ENCODE assay signal across 8 cellular contexts in the genomic region with DNA sequence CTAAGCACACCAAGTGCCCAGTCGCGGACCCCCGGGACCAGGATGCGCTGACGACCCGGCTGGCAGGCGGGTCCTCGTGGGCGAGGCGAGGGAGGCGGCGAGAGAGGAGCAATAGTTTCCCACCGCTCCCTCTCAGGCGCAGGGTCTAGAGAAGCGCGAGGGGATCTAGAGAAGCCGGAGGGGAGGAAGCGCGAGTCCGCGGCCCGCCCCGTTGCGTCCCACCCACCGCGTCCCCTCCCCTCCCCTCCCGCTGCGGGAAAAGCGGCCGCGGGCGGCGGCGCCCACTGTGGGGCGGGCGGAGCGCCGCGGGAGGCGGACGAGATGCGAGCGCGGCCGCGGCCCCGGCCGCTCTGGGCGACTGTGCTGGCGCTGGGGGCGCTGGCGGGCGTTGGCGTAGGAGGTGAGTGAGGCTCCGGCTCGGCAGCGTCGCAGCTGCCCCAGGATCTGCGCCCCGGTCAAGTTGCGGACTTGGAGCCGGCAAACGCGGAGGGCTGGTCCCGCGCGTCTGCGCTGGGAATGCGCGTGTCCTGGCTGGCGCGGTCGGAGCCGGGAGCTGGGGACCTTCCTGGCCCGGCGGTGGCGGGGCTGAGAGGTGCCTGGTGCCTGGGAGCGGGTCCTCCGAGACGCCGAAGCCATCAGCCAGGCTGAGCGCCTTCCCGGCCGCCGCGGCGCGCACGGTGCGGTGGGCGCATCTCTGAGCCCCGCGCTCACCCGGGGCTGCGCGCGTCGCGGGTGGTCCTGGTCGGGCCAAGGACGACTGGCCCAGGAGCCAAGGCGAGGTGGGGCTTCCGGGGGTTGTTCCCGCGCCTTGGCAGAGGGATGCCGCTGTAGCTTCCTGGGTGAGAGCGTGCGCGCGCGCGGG. TPM values are rescaled to one million over a fixed set of nuclear protein-coding genes. Genes with fewer than 3 reads are reported as not detected.
DNase-seq lines count a peak whose midpoint lies in the region; ATAC-seq and TF ChIP-seq lines count a peak whose summit lies in the region.

Gene ITGB3 (plus strand): TSS at position 287 of the 862 bp plus-strand sequence. CDS start 35 bp downstream, at position 322.

- no peak within 1 kb of the TSS for H3K27ac Mint-ChIP-seq in Calu3 (ENCODE audit: unreplicated experiment)
- H3K27ac Mint-ChIP-seq in activated naive CD4-positive, alpha-beta T cell treated with anti-CD3 and anti-CD28 coated beads, Interleukin-2, amount 50 U/mL, for 24 hours, result no peak within 1 kb of the TSS

- peak within 1 kb of the TSS; percentile 71 for H2BK20ac ChIP-seq in IMR-90 (ENCODE audit: low read depth, low read length)

- H2BK120ac ChIP-seq in IMR-90 (ENCODE audit: low read depth, low read length), result peak within 1 kb of the TSS; percentile 88

- POLR2A ChIA-PET in IMR-90 (lab: Charles Lee; ENCODE audit: unreplicated experiment), result no interaction called here

- BruUV-seq in Calu3 (replicated peaks; lab: Mats Ljungman, UMichigan), result no TSS peak
- BruUV-seq in IMR-90 (replicated peaks; lab: Mats Ljungman, UMichigan), result no TSS peak

- peaks cover 15% of the 10 kb centered on the region for H3K36me3 Mint-ChIP-seq in Calu3 (ENCODE audit: insufficient read depth, unreplicated experiment)
- H3K36me3 Mint-ChIP-seq in activated naive CD4-positive, alpha-beta T cell treated with anti-CD3 and anti-CD28 coated beads, Interleukin-2, amount 50 U/mL, for 24 hours, result no peaks in the 10 kb centered on the region

- peak; percentile 83 for ATAC-seq in GM21381 (IDR thresholded peaks at IDR 0.05; ENCODE audit: unreplicated experiment)
- ATAC-seq in IMR-90 (ENCODE audit: low read depth), result peak; percentile 91
- peak; percentile 96 for ATAC-seq in SK-N-SH treated with all-trans-retinoic acid at 6 μM for 48 hours
- peak; percentile 93 for ATAC-seq in upper lobe of right lung

- peak within 1 kb of the TSS; percentile 44 to 76; a peak in 2 of 4 replicates for H4K8ac ChIP-seq in IMR-90 (ENCODE audit: low read depth in 2 of 2, low read length in 2 of 2)

- in situ Hi-C loops in IMR-90 (cut with MboI; ENCODE audit: low sequenced_read_pairs), result no loop called here

- DNase-seq in Calu3 (peak; percentile 92), IMR-90 (peak; percentile 67), cardiac septum (ENCODE audit: low spot score) (peak; percentile 87), posterior vena cava (ENCODE audit: low spot score) (peak; percentile 93), upper lobe of right lung (peak; percentile 86)

- no peaks in the 10 kb centered on the region; the same call in 1 of the 2 replicates for H3K27me3 ChIP-seq in IMR-90 (ENCODE audit: control insufficient read depth, insufficient read depth, low read length)
- peaks cover 12% of the 10 kb centered on the region for H3K27me3 ChIP-seq in upper lobe of right lung

- peak within 1 kb of the TSS; percentile 76 for H3K4ac ChIP-seq in IMR-90 (ENCODE audit: low read depth, low read length)

- H3K9me3 ChIP-seq in IMR-90 (ENCODE audit: control insufficient read depth, insufficient read depth, low read length) (no peaks in the 10 kb centered on the region), upper lobe of right lung (no peaks in the 10 kb centered on the region)

- peak within 1 kb of the TSS; percentile 63 for H3K18ac ChIP-seq in IMR-90 (ENCODE audit: low read depth, low read length)

- dilution Hi-C loops in IMR-90 (cut with HindIII; ENCODE audit: low sequenced_read_pairs, unreplicated experiment), result no loop called here

- peak within 1 kb of the TSS; percentile 89 for H3K27ac ChIP-seq in IMR-90 (ENCODE audit: insufficient read depth, low read length)
- no peak within 1 kb of the TSS for H3K27ac ChIP-seq in upper lobe of right lung

- H3K9me3 Mint-ChIP-seq in Calu3 (ENCODE audit: low read depth, unreplicated experiment), result no peaks in the 10 kb centered on the region
- H3K9me3 Mint-ChIP-seq in activated naive CD4-positive, alpha-beta T cell treated with anti-CD3 and anti-CD28 coated beads, Interleukin-2, amount 50 U/mL, for 24 hours, result no peaks in the 10 kb centered on the region

- peak within 1 kb of the TSS; percentile 83 for H3K14ac ChIP-seq in IMR-90 (replicated peaks; ENCODE audit: low read depth, low read length)

- H2BK15ac ChIP-seq in IMR-90 (ENCODE audit: low read depth, low read length), result peak within 1 kb of the TSS; percentile 23; the same call in 2 of the 3 replicates

- H2AFZ ChIP-seq in IMR-90 (replicated peaks; ENCODE audit: low read length, poor library complexity), result peak within 1 kb of the TSS; percentile 95

- peak within 1 kb of the TSS; percentile 16; the same call in 1 of the 2 replicates for H3K56ac ChIP-seq in IMR-90 (ENCODE audit: extremely low read depth, insufficient read depth, low read length)

- intact Hi-C loops in Calu3 (cut with micrococcal nuclease; ENCODE audit: unreplicated experiment), result no loop called here
- intact Hi-C loops in IMR-90 (cut with micrococcal nuclease), result no loop called here
- intact Hi-C loops in cardiac septum (cut with DNase I), result no loop called here
- intact Hi-C loops in posterior vena cava (cut with DNase I), result loop anchor here in 1 of 2 donors (2.0 kb wide), 1 partner anchor 61 kb away; no protein-coding TSS in a partner anchor
- intact Hi-C loops in upper lobe of right lung (cut with DNase I), result no loop called here

- H3K36me3 ChIP-seq in IMR-90 (ENCODE audit: control insufficient read depth, insufficient read depth, low read length) (peaks cover 2% of the 10 kb centered on the region; the same call in 1 of the 2 replicates), upper lobe of right lung (no peaks in the 10 kb centered on the region)

- TF ChIP-seq RAD21 in IMR-90 (IDR thresholded peaks at IDR 0.05; ENCODE audit: low read length), result peak; percentile 36

- peaks cover 4% of the 10 kb centered on the region for H3K9me1 ChIP-seq in IMR-90 (ENCODE audit: insufficient read depth, low read length)

- H3K79me1 ChIP-seq in IMR-90 (ENCODE audit: low read depth in 1 of 2, low read length in 2 of 2), result peaks cover 6 to 41% of the 10 kb centered on the region in 2 experiments; a peak in 3 of 4 replicates

- H3K4me3 Mint-ChIP-seq in Calu3 (ENCODE audit: low read depth, unreplicated experiment), result peak within 1 kb of the TSS; percentile 83
- peak within 1 kb of the TSS; percentile 91 for H3K4me3 Mint-ChIP-seq in activated naive CD4-positive, alpha-beta T cell treated with anti-CD3 and anti-CD28 coated beads, Interleukin-2, amount 50 U/mL, for 24 hours

- H4K20me1 ChIP-seq in IMR-90 (ENCODE audit: insufficient read depth, low read length), result no peaks in the 10 kb centered on the region

- H3K4me2 ChIP-seq in IMR-90 (ENCODE audit: low read depth, low read length), result peak within 1 kb of the TSS; percentile 93

- peak within 1 kb of the TSS; percentile 67 for H2AK9ac ChIP-seq in IMR-90 (replicated peaks; ENCODE audit: low read depth, low read length, poor library complexity)

- peaks cover 31% of the 10 kb centered on the region for H3K4me1 Mint-ChIP-seq in Calu3 (ENCODE audit: low read depth, unreplicated experiment)
- peaks cover 9% of the 10 kb centered on the region for H3K4me1 Mint-ChIP-seq in activated naive CD4-positive, alpha-beta T cell treated with anti-CD3 and anti-CD28 coated beads, Interleukin-2, amount 50 U/mL, for 24 hours

- peak within 1 kb of the TSS; percentile 87 for H2AK5ac ChIP-seq in IMR-90 (ENCODE audit: low read depth, low read length)

- peak within 1 kb of the TSS; percentile 77 for H2BK5ac ChIP-seq in IMR-90 (ENCODE audit: low read depth, low read length, poor library complexity, severe bottlenecking)

- 1% methylated on average over 57 of the region's 112 CpGs; no CpG with 5 or more reads in 1 of the 2 experiments for WGBS in IMR-90 (ENCODE audit: extremely low coverage in 2 of 2, insufficient read length in 1 of 2), 2 experiments

- H3K4me1 ChIP-seq in IMR-90 (ENCODE audit: control insufficient read depth, insufficient read depth, low read length), result peaks cover 15% of the 10 kb centered on the region
- H3K4me1 ChIP-seq in upper lobe of right lung, result peaks cover 9% of the 10 kb centered on the region

- CTCF ChIA-PET in Calu3 (lab: Charles Lee), result interaction anchor here (0.6 to 1.1 kb wide), 2 partner anchors 52 to 667 kb away, joined by 3 read pairs; no protein-coding TSS in a partner anchor
- CTCF ChIA-PET in IMR-90 (lab: Yijun Ruan, JAX), result no interaction called here

- peaks cover 55% of the 10 kb centered on the region for H3K27me3 Mint-ChIP-seq in Calu3 (ENCODE audit: unreplicated experiment)
- H3K27me3 Mint-ChIP-seq in activated naive CD4-positive, alpha-beta T cell treated with anti-CD3 and anti-CD28 coated beads, Interleukin-2, amount 50 U/mL, for 24 hours, result peaks cover 39% of the 10 kb centered on the region

- peak within 1 kb of the TSS; percentile 91 for H3K23ac ChIP-seq in IMR-90 (ENCODE audit: low read depth, low read length)

- H4K5ac ChIP-seq in IMR-90 (ENCODE audit: low read depth, low read length), result peak within 1 kb of the TSS; percentile 81

- H3K9ac ChIP-seq in IMR-90 (ENCODE audit: low read depth, low read length), result peak within 1 kb of the TSS; percentile 87

- TF ChIP-seq CTCF in Calu3 (IDR thresholded peaks at IDR 0.05; ENCODE audit: unreplicated experiment), result peak; percentile 54
- peak; percentile 46 for TF ChIP-seq CTCF in IMR-90 (conservative IDR thresholded peaks at IDR 0.05; ENCODE audit: low read depth, low read length)
- TF ChIP-seq CTCF in upper lobe of right lung (IDR thresholded peaks at IDR 0.05), result peak; percentile 40

- TF ChIP-seq POLR2A in IMR-90 (IDR thresholded peaks at IDR 0.05; ENCODE audit: low read depth, low read length), result peak; percentile 57; the same call in 1 of the 2 replicates

- peak within 1 kb of the TSS; percentile 99 for H3K4me3 ChIP-seq in IMR-90 (ENCODE audit: insufficient read depth, low read depth, low read length)
- peak within 1 kb of the TSS; percentile 64 for H3K4me3 ChIP-seq in upper lobe of right lung

- H4K91ac ChIP-seq in IMR-90 (ENCODE audit: insufficient read depth, low read depth, low read length), result peak within 1 kb of the TSS; percentile 69

TF ChIP-seq in IMR-90, 13 proteins besides CTCF, POLR2A, EP300 and RAD21 (continues in another document):
- TF ChIP-seq CEBPB (IDR thresholded peaks at IDR 0.05; ENCODE audit: low read depth, low read length) (no peak), MXI1 (IDR thresholded peaks at IDR 0.05; ENCODE audit: borderline replicate concordance, low read depth, low read length) (peak; percentile 22; the same call in 1 of the 2 replicates), MAFK (IDR thresholded peaks at IDR 0.05; ENCODE audit: low read depth, low read length) (no peak)

TF ChIP-seq in SK-N-SH treated with all-trans-retinoic acid at 6 μM for 48 hours, 23 proteins besides CTCF, POLR2A, EP300 and RAD21 (continues in another document):
- TF ChIP-seq ZNF8 (CRISPR knock-in tag; IDR thresholded peaks at IDR 0.05), result no peak

RNA-seq across cellular contexts. Expression of gene ITGB3, which starts in this region (rescaled TPM):
- total RNA-seq in Calu3 (2022), result 0.68 TPM in 1 of 2 replicates, not detected in the other
- total RNA-seq in IMR-90 (2012; rRNA removed), result 14.4 and 17.6 TPM in 2 replicates
- polyA plus RNA-seq in IMR-90 (2012; rRNA removed), result 9.0 and 9.8 TPM in 2 replicates
- 5.7 and 6.6 TPM in 2 replicates for polyA plus RNA-seq in IMR-90 (2012; cell fraction: cytosol; rRNA removed)
- polyA plus RNA-seq in IMR-90 (2012; cell fraction: nucleus; rRNA removed; ENCODE audit: low replicate concordance), result 2.9 and 7.5 TPM in 2 replicates
- total RNA-seq in cardiac septum, result 5.7 TPM
- 10 to 100 TPM; 32.1 to 53.5 TPM for total RNA-seq in posterior vena cava
- 6.6 TPM for total RNA-seq in upper lobe of right lung

Comparison
In these comparisons a context has a peak if more than half of its experiments do, and no peak if none do; other contexts are left out.
1. Peak in DNase-seq in Calu3; RNA of the gene not detected or under 1 TPM.